In genomic region chr20:35821807-35822242, GRCh38 we compare ENCODE assay signal across 1 cellular context.
TF ChIP-seq lines count a peak whose summit lies in the region.

No MANE protein-coding gene starts in this region.

TF ChIP-seq in K562, 482 proteins besides CTCF, POLR2A, EP300 and RAD21 (continued from another document):
- TF ChIP-seq ZNF655 (CRISPR knock-in tag; IDR thresholded peaks at IDR 0.05) (no peak), RCOR1 (IDR thresholded peaks at IDR 0.05; ENCODE audit: borderline replicate concordance in 1 of 2, low read depth in 2 of 2, low read length in 2 of 2) (0 out of 4 replicates have a peak, but pooled peaks of 1 of the 2 experiments have one; percentile 2), ESRRB (CRISPR knock-in tag; IDR thresholded peaks at IDR 0.05; ENCODE audit: borderline replicate concordance) (no peak), ASH1L (IDR thresholded peaks at IDR 0.05; ENCODE audit: borderline replicate concordance, low read depth, partially characterized antibody) (no peak), FOXP4 (CRISPR knock-in tag; IDR thresholded peaks at IDR 0.05; ENCODE audit: borderline replicate concordance) (no peak), SREBF2 (CRISPR knock-in tag; IDR thresholded peaks at IDR 0.05) (no peak), ZNF57 (CRISPR knock-in tag; IDR thresholded peaks at IDR 0.05) (no peak), ZNF324 (CRISPR knock-in tag; IDR thresholded peaks at IDR 0.05) (no peak), IFI16 (CRISPR knock-in tag; IDR thresholded peaks at IDR 0.05) (no peak), TAF1 (IDR thresholded peaks at IDR 0.05; ENCODE audit: control insufficient read depth, extremely low read depth, insufficient read depth, low read length, severe bottlenecking) (no peak), FOSL1 (tag; conservative IDR thresholded peaks at IDR 0.05) (peak; percentile 91), GMEB1 (CRISPR knock-in tag; IDR thresholded peaks at IDR 0.05) (no peak), POLR3G (IDR thresholded peaks at IDR 0.05; ENCODE audit: extremely low read depth, insufficient read length, insufficient replicate concordance) (no peak), ZBTB26 (CRISPR knock-in tag; IDR thresholded peaks at IDR 0.05) (no peak), MTA1 (IDR thresholded peaks at IDR 0.05; ENCODE audit: borderline replicate concordance) (no peak), PCBP2 (IDR thresholded peaks at IDR 0.05; ENCODE audit: low read depth, low read length, poor library complexity, severe bottlenecking) (no peak), SLC30A9 (CRISPR knock-in tag; IDR thresholded peaks at IDR 0.05) (no peak), ZFX (CRISPR knock-in tag; IDR thresholded peaks at IDR 0.05) (no peak), SRF (CRISPR knock-in tag; IDR thresholded peaks at IDR 0.05) (no peak), KAT8 (IDR thresholded peaks at IDR 0.05; ENCODE audit: low read depth) (no peak), POLR2G (IDR thresholded peaks at IDR 0.05; ENCODE audit: low read depth, low read length) (no peak), ATF4 (CRISPR knock-in tag; IDR thresholded peaks at IDR 0.05) (no peak), THRAP3 (IDR thresholded peaks at IDR 0.05; ENCODE audit: borderline replicate concordance) (no peak), FOXK2 (conservative IDR thresholded peaks at IDR 0.05 in 1 of 2, IDR thresholded peaks at IDR 0.05 in 1 of 2; ENCODE audit: low read depth in 2 of 2) (no peak), TAF9B (IDR thresholded peaks at IDR 0.05; ENCODE audit: partially characterized antibody) (no peak), PHB (CRISPR knock-in tag; IDR thresholded peaks at IDR 0.05) (no peak), ZNF41 (CRISPR knock-in tag; conservative IDR thresholded peaks at IDR 0.05) (no peak), TRIM25 (IDR thresholded peaks at IDR 0.05; ENCODE audit: borderline replicate concordance) (no peak), PTBP1 (IDR thresholded peaks at IDR 0.05; ENCODE audit: low read depth, low read length) (no peak), ZNF449 (CRISPR knock-in tag; IDR thresholded peaks at IDR 0.05) (no peak), CUX1 (CRISPR knock-in tag; IDR thresholded peaks at IDR 0.05) (no peak), ZNF280B (CRISPR knock-in tag; IDR thresholded peaks at IDR 0.05) (no peak), BRF1 (IDR thresholded peaks at IDR 0.05; ENCODE audit: borderline replicate concordance, extremely low read depth, insufficient read length) (no peak), CHCHD3 (CRISPR knock-in tag; IDR thresholded peaks at IDR 0.05) (no peak), CREB1 (IDR thresholded peaks at IDR 0.05) (no peak), CREB1 (CRISPR knock-in tag; IDR thresholded peaks at IDR 0.05) (no peak), NBN (IDR thresholded peaks at IDR 0.05; ENCODE audit: low read depth) (no peak), POLR3A (IDR thresholded peaks at IDR 0.05; ENCODE audit: borderline replicate concordance, extremely low read depth, insufficient read depth, insufficient read length) (no peak), CBX8 (IDR thresholded peaks at IDR 0.05; ENCODE audit: borderline replicate concordance, extremely low read depth, low read depth, low read length, poor library complexity, severe bottlenecking) (no peak), SMARCA4 (IDR thresholded peaks at IDR 0.05) (peak; percentile 36; the same call in 1 of the 2 replicates), ZNF561 (CRISPR knock-in tag; conservative IDR thresholded peaks at IDR 0.05) (no peak), ARID1B (IDR thresholded peaks at IDR 0.05) (peak; percentile 57), RBBP5 (IDR thresholded peaks at IDR 0.05; ENCODE audit: borderline replicate concordance, insufficient read depth, low read length, poor library complexity, severe bottlenecking) (no peak)
TF ChIP-seq in K562: peak in this region for 17.
